In genomic region chr13:107291875-107292274, GRCh38 we compare ENCODE assay signal across 22 cellular contexts.
DNase-seq lines count a peak whose midpoint lies in the region; ATAC-seq and TF ChIP-seq lines count a peak whose summit lies in the region.
"Had no signal": no experiment of that assay in that cellular context is flagged by ENCODE, and none has a peak within 500 bp of the region (broad histone marks: within the 10 kb centered on the region; RNA-seq: fewer than 3 reads in every experiment).

No MANE protein-coding gene starts in this region.

- DNase-seq in DMS53 (lab: John Stamatoyannopoulos, UW) (peak; percentile 13), DMS53 treated with DMSO at 0.1 percent for 48 hours (lab: John Stamatoyannopoulos, UW; ENCODE audit: unreplicated experiment) (no peak), PC-3 (peak; percentile 29), epithelial cell of esophagus (ENCODE audit: low read depth) (peak; percentile 14), epidermal melanocyte (ENCODE audit: insufficient read length, low spot score) (no peak), upper lobe of right lung (no peak), lower leg skin (ENCODE audit: low spot score in 2 of 2) (no peak)
- DNase-seq in stimulated activated CD4-positive, alpha-beta T cell treated with anti-CD3 and anti-CD28 coated beads, Interleukin-2, amount 100 ng/mL, for 24 hours = no peak
- DNase-seq: ACHN; AML-193; BE2C; CD4-positive, alpha-beta T cell; CD8-positive, alpha-beta memory T cell; DMS79; EL; GDM1; GM23248; H9 had no signal

- H3K4me1 ChIP-seq in PC-3 (ENCODE audit: insufficient read depth, low read length) = 0 out of 2 replicates have a peak, but pooled peaks cover 4% of the 10 kb centered on the region
- no peaks in the 10 kb centered on the region for H3K4me1 ChIP-seq in upper lobe of right lung
- H3K4me1 ChIP-seq: BE2C; BLaER1 treated with 17β-estradiol and CSF1 and Interleukin-3, amounts not matched to agents 10 nM and 100 nM had no signal

- no peaks in the 10 kb centered on the region for H3K36me3 ChIP-seq in PC-3 (ENCODE audit: low read depth, low read length)
- no peaks in the 10 kb centered on the region for H3K36me3 ChIP-seq in upper lobe of right lung
- H3K36me3 ChIP-seq: BE2C; BLaER1 treated with 17β-estradiol and CSF1 and Interleukin-3, amounts not matched to agents 10 nM and 100 nM had no signal

- H3K9ac ChIP-seq in PC-3 (ENCODE audit: low read length) = no peak overlapping the region
- H3K9ac ChIP-seq: BLaER1 treated with 17β-estradiol and CSF1 and Interleukin-3, amounts not matched to agents 10 nM and 100 nM; GM23248 had no signal

- H3K9me3 ChIP-seq in PC-3 (ENCODE audit: low read length) (no peaks in the 10 kb centered on the region), upper lobe of right lung (no peaks in the 10 kb centered on the region)
- H3K9me3 ChIP-seq: BE2C; BLaER1 treated with 17β-estradiol and CSF1 and Interleukin-3, amounts not matched to agents 10 nM and 100 nM had no signal

- H3K27ac ChIP-seq in PC-3 (ENCODE audit: low read length) (no peak overlapping the region), upper lobe of right lung (no peak overlapping the region)
- H3K27ac ChIP-seq: 22Rv1; BLaER1 treated with 17β-estradiol and CSF1 and Interleukin-3, amounts not matched to agents 10 nM and 100 nM; GM23248 had no signal

- CTCF ChIA-PET in PC-3 (lab: Charles Lee) = interaction anchor here (0.7 kb wide), 1 partner anchor 15 kb away, joined by 5 read pairs; no protein-coding TSS in a partner anchor

- H3K27me3 ChIP-seq in PC-3 (ENCODE audit: low read length) (no peaks in the 10 kb centered on the region), upper lobe of right lung (no peaks in the 10 kb centered on the region)
- H3K27me3 ChIP-seq: BE2C; BLaER1 treated with 17β-estradiol and CSF1 and Interleukin-3, amounts not matched to agents 10 nM and 100 nM had no signal

- intact Hi-C loops in PC-3 (cut with micrococcal nuclease) (loop anchor here (5.0 kb wide), 1 partner anchor 80 kb away; no protein-coding TSS in a partner anchor), upper lobe of right lung (cut with DNase I) (no loop called here), lower leg skin (cut with DNase I; ENCODE audit: low total_unique reads) (no loop called here)

- no peaks in the 10 kb centered on the region for H3K79me2 ChIP-seq in PC-3 (ENCODE audit: low read length)

- no peak for TF ChIP-seq POLR2A in lower leg skin (IDR thresholded peaks at IDR 0.05)

- H3K4me2 ChIP-seq in PC-3 (ENCODE audit: low read length) = no peak overlapping the region
- H3K4me2 ChIP-seq: BLaER1 treated with 17β-estradiol and CSF1 and Interleukin-3, amounts not matched to agents 10 nM and 100 nM had no signal

- no peaks in the 10 kb centered on the region for H4K20me1 ChIP-seq in PC-3 (ENCODE audit: low read length)
- H4K20me1 ChIP-seq: BLaER1 treated with 17β-estradiol and CSF1 and Interleukin-3, amounts not matched to agents 10 nM and 100 nM had no signal

- H3K4me3 ChIP-seq in PC-3 (ENCODE audit: low read length) (no peak overlapping the region), epithelial cell of esophagus (ENCODE audit: low read length) (no peak overlapping the region), upper lobe of right lung (no peak overlapping the region), lower leg skin (ENCODE audit: low read depth, poor library complexity, severe bottlenecking) (no peak overlapping the region)
- H3K4me3 ChIP-seq: BLaER1 treated with 17β-estradiol and CSF1 and Interleukin-3, amounts not matched to agents 10 nM and 100 nM; GM12878; GM23248 had no signal

- no peaks in the 10 kb centered on the region for H3F3A ChIP-seq in PC-3 (ENCODE audit: low read length, unreplicated experiment)

- ATAC-seq in PC-3 = peak; percentile 53
- no peak for ATAC-seq in upper lobe of right lung
- ATAC-seq: GM12878, HCT116 had no signal

- TF ChIP-seq CTCF in PC-3 (conservative IDR thresholded peaks at IDR 0.05; ENCODE audit: low read depth, low read length) (no peak), epithelial cell of esophagus (IDR thresholded peaks at IDR 0.05; ENCODE audit: insufficient read depth, low read depth, low read length, missing control alignments) (no peak), upper lobe of right lung (IDR thresholded peaks at IDR 0.05) (no peak), lower leg skin (IDR thresholded peaks at IDR 0.05) (no peak)

- BruUV-seq in PC-3 (replicated peaks; lab: Mats Ljungman, UMichigan) = no TSS peak

- H3K9me2 ChIP-seq in PC-3 (replicated peaks; ENCODE audit: low read length) = no peaks in the 10 kb centered on the region

- POLR2A ChIA-PET in PC-3 (lab: Charles Lee; ENCODE audit: unreplicated experiment) = no interaction called here

- H2AFZ ChIP-seq in PC-3 (ENCODE audit: low read length) = no peak overlapping the region
- H2AFZ ChIP-seq: GM23248 had no signal

Comparison
In these comparisons a context has a peak if more than half of its experiments do, and no peak if none do; other contexts are left out.
1. DNase-seq: peak in DMS53 (single experiment), PC-3 (single experiment) and epithelial cell of esophagus (single experiment); none in DMS53 treated with DMSO at 0.1 percent for 48 hours (single experiment), epidermal melanocyte (single experiment), upper lobe of right lung (single experiment), stimulated activated CD4-positive, alpha-beta T cell treated with anti-CD3 and anti-CD28 coated beads, Interleukin-2, amount 100 ng/mL, for 24 hours (0 of 2) and lower leg skin (0 of 2).